ENCODE assay signal across 16 cellular contexts in genomic region chr12:42767998-42768397, GRCh38.
A peak's percentile ranks its signal among the peaks of the same experiment; 100 is the strongest.
DNase-seq lines count a peak whose midpoint lies in the region; ATAC-seq and TF ChIP-seq lines count a peak whose summit lies in the region.
"Had no signal": no experiment of that assay in that cellular context is flagged by ENCODE, and none has a peak within 500 bp of the region (broad histone marks: within the 10 kb centered on the region; RNA-seq: fewer than 3 reads in every experiment).

No MANE protein-coding gene starts in this region.

- intact Hi-C loops in body of pancreas (cut with DNase I), result no loop called here

- no peak overlapping the region for H3K4me3 ChIP-seq in body of pancreas
- no peak overlapping the region for H3K4me3 ChIP-seq in mesendoderm (ENCODE audit: low read length)
- no peak overlapping the region for H3K4me3 ChIP-seq in trophoblast cell (ENCODE audit: low read depth, low read length)
- H3K4me3 ChIP-seq in BE2C (ENCODE audit: low read depth, low read length), result no peak overlapping the region
- H3K4me3 ChIP-seq: BLaER1 treated with 17β-estradiol and CSF1 and Interleukin-3, amounts not matched to agents 10 nM and 100 nM had no signal

- H2AK5ac ChIP-seq in mesendoderm (ENCODE audit: low read length) (no peak overlapping the region), trophoblast cell (ENCODE audit: low read length) (peak overlapping the region; percentile 52)

- H3K23ac ChIP-seq in mesendoderm (ENCODE audit: low read length), result no peak overlapping the region
- no peak overlapping the region for H3K23ac ChIP-seq in trophoblast cell (ENCODE audit: low read length)

- H3K27me3 ChIP-seq in body of pancreas, result no peaks in the 10 kb centered on the region
- H3K27me3 ChIP-seq in mesendoderm (ENCODE audit: insufficient read depth, low read length, poor library complexity), result no peaks in the 10 kb centered on the region
- H3K27me3 ChIP-seq in trophoblast cell (ENCODE audit: insufficient read depth, low read length), result no peaks in the 10 kb centered on the region
- H3K27me3 ChIP-seq in BE2C, result no peaks in the 10 kb centered on the region
- H3K27me3 ChIP-seq: BLaER1 treated with 17β-estradiol and CSF1 and Interleukin-3, amounts not matched to agents 10 nM and 100 nM had no signal

- TF ChIP-seq POLR2A in body of pancreas (IDR thresholded peaks at IDR 0.05), result no peak

- H3K4ac ChIP-seq in mesendoderm (ENCODE audit: low read depth, low read length), result no peak overlapping the region
- no peak overlapping the region for H3K4ac ChIP-seq in trophoblast cell (ENCODE audit: low read depth, low read length)

- no peaks in the 10 kb centered on the region for H3K79me1 ChIP-seq in mesendoderm (ENCODE audit: low read length)
- H3K79me1 ChIP-seq in trophoblast cell (ENCODE audit: low read length), result peaks cover 1% of the 10 kb centered on the region

- H3K4me2 ChIP-seq in mesendoderm (ENCODE audit: low read length) (no peak overlapping the region), trophoblast cell (ENCODE audit: low read length) (no peak overlapping the region)
- H3K4me2 ChIP-seq: BLaER1 treated with 17β-estradiol and CSF1 and Interleukin-3, amounts not matched to agents 10 nM and 100 nM had no signal

- H2BK120ac ChIP-seq in mesendoderm (ENCODE audit: low read depth, low read length) (no peak overlapping the region), trophoblast cell (ENCODE audit: insufficient read depth, low read length, poor library complexity) (no peak overlapping the region)

- H3K56ac ChIP-seq in mesendoderm (ENCODE audit: low read length), result no peak overlapping the region

- H2BK15ac ChIP-seq in mesendoderm (replicated peaks; ENCODE audit: low read depth), result no peak overlapping the region

- H3K9ac ChIP-seq in mesendoderm (ENCODE audit: low read length) (no peak overlapping the region), trophoblast cell (ENCODE audit: low read length) (no peak overlapping the region)
- H3K9ac ChIP-seq: BLaER1 treated with 17β-estradiol and CSF1 and Interleukin-3, amounts not matched to agents 10 nM and 100 nM had no signal

- H3K4me1 ChIP-seq in body of pancreas (peaks cover 17% of the 10 kb centered on the region), mesendoderm (ENCODE audit: control insufficient read depth, low read depth, low read length) (peaks cover 6% of the 10 kb centered on the region), trophoblast cell (ENCODE audit: control insufficient read depth in 1 of 2, insufficient read depth in 2 of 2, low read length in 2 of 2) (no peaks in the 10 kb centered on the region), BE2C (no peaks in the 10 kb centered on the region)
- H3K4me1 ChIP-seq: BLaER1 treated with 17β-estradiol and CSF1 and Interleukin-3, amounts not matched to agents 10 nM and 100 nM had no signal

- peak; percentile 89 for ATAC-seq in body of pancreas
- ATAC-seq: CD8-positive, alpha-beta T cell had no signal

- H3K18ac ChIP-seq in mesendoderm (ENCODE audit: low read length) (peak overlapping the region; percentile 88), trophoblast cell (ENCODE audit: low read length) (no peak overlapping the region)

- H3K36me3 ChIP-seq in body of pancreas (replicated peaks in 1 of 2; ENCODE audit: insufficient read depth in 1 of 2, low read depth in 2 of 2), result no peaks in the 10 kb centered on the region
- H3K36me3 ChIP-seq in mesendoderm (ENCODE audit: control insufficient read depth, insufficient read depth, low read length), result no peaks in the 10 kb centered on the region
- H3K36me3 ChIP-seq in trophoblast cell (ENCODE audit: control insufficient read depth in 1 of 2, insufficient read depth in 2 of 2, low read length in 2 of 2), result no peaks in the 10 kb centered on the region
- H3K36me3 ChIP-seq in BE2C, result no peaks in the 10 kb centered on the region
- H3K36me3 ChIP-seq: BLaER1 treated with 17β-estradiol and CSF1 and Interleukin-3, amounts not matched to agents 10 nM and 100 nM had no signal

- 48 to 65% methylated on average over 4 of the region's 4 CpGs for WGBS in body of pancreas, 2 donors
- WGBS in mesendoderm (ENCODE audit: extremely low coverage, insufficient coverage, low lambda C conversion rate), result no CpG with 5 or more reads among the region's 4 CpGs
- no CpG with 5 or more reads among the region's 4 CpGs for WGBS in trophoblast cell (ENCODE audit: extremely low coverage, insufficient coverage, insufficient read length)

- H2BK5ac ChIP-seq in mesendoderm (ENCODE audit: low read length) (no peak overlapping the region), trophoblast cell (ENCODE audit: low read depth, low read length, poor library complexity) (no peak overlapping the region)

- no peak overlapping the region for H2BK12ac ChIP-seq in trophoblast cell (ENCODE audit: low read length)

- no peak overlapping the region for H4K91ac ChIP-seq in trophoblast cell (ENCODE audit: low read depth, low read length)

- no peak overlapping the region for H4K8ac ChIP-seq in mesendoderm (ENCODE audit: low read depth, low read length)
- no peak overlapping the region for H4K8ac ChIP-seq in trophoblast cell (ENCODE audit: low read depth, low read length)

- no peak overlapping the region for H3K14ac ChIP-seq in trophoblast cell (ENCODE audit: low read length)

- no peak for TF ChIP-seq CTCF in body of pancreas (IDR thresholded peaks at IDR 0.05)
- TF ChIP-seq CTCF in BE2C (IDR thresholded peaks at IDR 0.05; ENCODE audit: low read depth, low read length), result no peak

- DNase-seq in body of pancreas (peak; percentile 69 to 81 (median 76)), mesendoderm (no peak), trophoblast cell (no peak), globus pallidus (ENCODE audit: low spot score) (no peak), NCI-H2196 treated with DMSO at 0.1 percent for 48 hours (lab: John Stamatoyannopoulos, UW; ENCODE audit: unreplicated experiment) (no peak), BE2C (no peak)
- DNase-seq: 8988T; ACHN; Caco-2; Calu3; CD4-positive, alpha-beta T cell; CD8-positive, alpha-beta T cell; DMS79 treated with DMSO at 0.1 percent for 48 hours; GF-D8 had no signal

- no peak overlapping the region for H2AFZ ChIP-seq in trophoblast cell (ENCODE audit: insufficient read depth, low read length, poor library complexity)

- peaks cover 0 to 9% (median 0%) of the 10 kb centered on the region in 3 donors for H3K9me3 ChIP-seq in body of pancreas
- no peaks in the 10 kb centered on the region for H3K9me3 ChIP-seq in trophoblast cell (ENCODE audit: insufficient read depth, low read depth, low read length)
- no peaks in the 10 kb centered on the region for H3K9me3 ChIP-seq in BE2C
- H3K9me3 ChIP-seq: Caco-2 had no signal

- no peak overlapping the region for H4K12ac ChIP-seq in trophoblast cell (ENCODE audit: low read depth, low read length)

- H3K27ac ChIP-seq in body of pancreas (peak overlapping the region in 2 of 4 donors; percentile 20 to 56), mesendoderm (ENCODE audit: low read depth, low read length) (no peak overlapping the region), trophoblast cell (ENCODE audit: low read depth, low read length) (no peak overlapping the region)
- H3K27ac ChIP-seq: BLaER1 treated with 17β-estradiol and CSF1 and Interleukin-3, amounts not matched to agents 10 nM and 100 nM; C4-2B had no signal

- H3K79me2 ChIP-seq in mesendoderm (ENCODE audit: control insufficient read depth, insufficient read depth, low read length) (no peaks in the 10 kb centered on the region), trophoblast cell (ENCODE audit: control insufficient read depth, insufficient read depth, low read length, poor library complexity) (no peaks in the 10 kb centered on the region)

- no peak overlapping the region for H4K5ac ChIP-seq in mesendoderm (ENCODE audit: low read length)

Comparison
In these comparisons a context has a peak if more than half of its experiments do, and no peak if none do; other contexts are left out.
1. DNase-seq: peak in body of pancreas (4 of 4); none in mesendoderm (single experiment), trophoblast cell (0 of 2), globus pallidus (single experiment), NCI-H2196 treated with DMSO at 0.1 percent for 48 hours (single experiment) and BE2C (single experiment).